ENCODE assay signal across 8 cellular contexts in the genomic region with DNA sequence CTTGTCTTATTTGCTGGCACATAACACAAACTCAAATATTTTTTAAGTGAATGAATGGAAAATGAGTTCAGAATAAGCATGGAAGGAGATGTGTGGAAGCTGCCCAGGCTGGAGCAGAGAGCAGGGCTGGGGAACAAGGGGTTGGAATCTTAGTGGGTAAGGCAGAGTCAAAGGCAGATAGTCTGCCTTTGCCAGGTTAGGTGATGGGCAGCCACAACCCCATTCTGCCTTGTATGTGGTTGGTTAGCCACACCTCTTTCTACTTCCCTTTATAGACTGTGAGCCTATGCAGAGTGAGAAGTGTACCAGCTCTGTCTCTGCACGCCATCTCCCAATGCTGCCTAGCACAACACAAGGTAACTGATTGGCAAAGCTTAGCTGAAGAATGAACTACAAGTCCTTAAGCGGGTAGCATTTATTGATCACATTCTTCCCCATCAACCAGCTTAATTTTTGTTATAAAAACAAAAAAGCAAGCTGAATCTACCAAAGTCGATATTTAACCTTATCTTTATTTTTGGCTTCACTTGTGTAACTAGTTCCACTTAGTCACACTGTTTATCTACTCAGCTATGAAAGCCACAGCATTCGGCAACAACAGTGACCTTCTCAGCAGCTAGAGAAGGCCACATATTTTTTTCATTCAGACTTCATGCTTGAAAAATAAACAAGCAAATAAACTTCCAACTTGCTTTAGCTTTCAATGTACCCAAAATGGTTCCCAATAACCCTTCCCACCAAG.
DNase-seq lines count a peak whose midpoint lies in the region; ATAC-seq and FAIRE-seq lines count a peak whose summit lies in the region.

No MANE protein-coding gene starts in this region.

- H3K27me3 Mint-ChIP-seq in T-helper 2 cell treated with Interferon-gamma antibody and Interleukin-4, amounts not matched to agents 5 μg/mL and 100 μg/mL, for 36 hours (ENCODE audit: low read depth): no peaks in the 10 kb centered on the region

- no peaks in the 10 kb centered on the region for H3K9me3 Mint-ChIP-seq in T-helper 2 cell treated with Interferon-gamma antibody and Interleukin-4, amounts not matched to agents 5 μg/mL and 100 μg/mL, for 36 hours

- H3K4me3 Mint-ChIP-seq in T-helper 2 cell treated with Interferon-gamma antibody and Interleukin-4, amounts not matched to agents 5 μg/mL and 100 μg/mL, for 36 hours: peak overlapping the region; percentile 34

- DNase-seq in GM19239 (ENCODE audit: insufficient read length, low spot score) (peak; percentile 21), DMS 273 (lab: John Stamatoyannopoulos, UW; ENCODE audit: unreplicated experiment) (no peak), NCI-H2029 treated with DMSO at 0.1 percent for 48 hours (lab: John Stamatoyannopoulos, UW) (no peak), NCI-H524 (lab: John Stamatoyannopoulos, UW) (no peak)
- peak; percentile 50 for DNase-seq in T-helper 2 cell treated with Interferon-gamma antibody and Interleukin-4, amounts not matched to agents 5 μg/mL and 100 μg/mL, for 36 hours (ENCODE audit: low spot score)
- peak; percentile 41 for DNase-seq in central memory CD4-positive, alpha-beta T cell
- peak; percentile 3 to 8 for DNase-seq in stimulated activated CD4-positive, alpha-beta T cell treated with anti-CD3 and anti-CD28 coated beads, Interleukin-12 subunit alpha, Interleukin-12 subunit beta, amount 100 ng/mL, for 24 hours (ENCODE audit: low read depth in 2 of 2)

- peak; percentile 100 for ATAC-seq in HG03064 (IDR thresholded peaks at IDR 0.05; ENCODE audit: low read depth, unreplicated experiment)

- H3K27ac Mint-ChIP-seq in T-helper 2 cell treated with Interferon-gamma antibody and Interleukin-4, amounts not matched to agents 5 μg/mL and 100 μg/mL, for 36 hours: peak overlapping the region; percentile 62

- peaks cover 24% of the 10 kb centered on the region for H3K4me1 Mint-ChIP-seq in T-helper 2 cell treated with Interferon-gamma antibody and Interleukin-4, amounts not matched to agents 5 μg/mL and 100 μg/mL, for 36 hours (ENCODE audit: low read depth)

- peak; percentile 83 for FAIRE-seq in GM19239 (lab: Jason Lieb, UNC)

- H3K36me3 Mint-ChIP-seq in T-helper 2 cell treated with Interferon-gamma antibody and Interleukin-4, amounts not matched to agents 5 μg/mL and 100 μg/mL, for 36 hours (ENCODE audit: low read depth): no peaks in the 10 kb centered on the region

Comparison
In these comparisons a context has a peak if more than half of its experiments do, and no peak if none do; other contexts are left out.
1. DNase-seq: peak in GM19239 (single experiment), T-helper 2 cell treated with Interferon-gamma antibody and Interleukin-4, amounts not matched to agents 5 μg/mL and 100 μg/mL, for 36 hours (single experiment), central memory CD4-positive, alpha-beta T cell (single experiment) and stimulated activated CD4-positive, alpha-beta T cell treated with anti-CD3 and anti-CD28 coated beads, Interleukin-12 subunit alpha, Interleukin-12 subunit beta, amount 100 ng/mL, for 24 hours (2 of 2); none in DMS 273 (single experiment), NCI-H2029 treated with DMSO at 0.1 percent for 48 hours (single experiment) and NCI-H524 (0 of 2).